ENCODE assay signal across 32 cellular contexts in the genomic region with DNA sequence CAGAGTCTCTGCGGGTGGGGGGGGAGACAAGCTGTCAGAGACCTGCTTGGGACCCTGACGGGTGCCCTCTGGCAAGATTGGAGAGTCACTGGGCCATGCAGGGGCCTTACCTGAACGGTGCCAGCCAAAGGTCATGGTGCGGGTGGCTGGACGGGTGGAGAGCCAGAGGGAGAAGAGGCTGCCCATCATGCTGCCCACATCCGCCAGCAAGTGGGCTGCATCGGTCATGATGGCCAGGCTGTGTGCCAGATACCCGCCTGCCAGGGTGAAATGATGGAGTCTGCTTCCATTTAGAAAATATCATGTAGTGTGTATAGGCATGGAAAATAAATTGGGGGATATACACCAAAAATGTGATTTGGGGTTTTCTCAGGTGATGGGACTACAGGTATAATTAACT. TPM values are rescaled to one million over a fixed set of nuclear protein-coding genes. Genes with fewer than 3 reads are reported as not detected.
"Had no signal": no experiment of that assay in that cellular context is flagged by ENCODE, and none has a peak within 500 bp of the region (broad histone marks: within the 10 kb centered on the region; RNA-seq: fewer than 3 reads in every experiment).

No MANE protein-coding gene starts in this region.

- H3K27ac Mint-ChIP-seq: stimulated activated effector memory CD8-positive, alpha-beta T cell treated with anti-CD3 and anti-CD28 coated beads, Interleukin-12 subunit alpha, Interleukin-12 subunit beta, amount 100 ng/mL, for 72 hours; stimulated activated memory B cell treated with anti-CD40 and anti-IgM and Interleukin-4, amounts not matched to agents 10 μg/mL and 1 μg/mL and 100 μg/mL, for 72 hours; stimulated activated naive B cell treated with anti-CD40 and anti-IgM and Interleukin-4, amounts not matched to agents 10 μg/mL and 1 μg/mL and 100 μg/mL, for 72 hours; stimulated activated naive CD8-positive, alpha-beta T cell treated with anti-CD3 and anti-CD28 coated beads, Interleukin-15, amount 100 ng/mL, for 72 hours; stimulated activated naive CD8-positive, alpha-beta T cell treated with anti-CD3 and anti-CD28 coated beads, Interleukin-15, Interleukin-2, amounts not matched to agents 100 ng/mL and 50 ng/mL, for 24 hours; type B pancreatic cell had no signal

- H3K36me3 ChIP-seq: stomach, suprapubic skin, thoracic aorta, thyroid gland, tibial artery, tibial nerve, transverse colon, upper lobe of left lung, upper lobe of right lung, uterus, vagina had no signal

- H3K27ac ChIP-seq: stomach, suprapubic skin, testis, thoracic aorta, thyroid gland, tibial artery, tibial nerve, transverse colon, upper lobe of left lung, upper lobe of right lung, uterus, vagina had no signal

- H3K4me3 Mint-ChIP-seq: stimulated activated effector memory CD8-positive, alpha-beta T cell treated with anti-CD3 and anti-CD28 coated beads, Interleukin-12 subunit alpha, Interleukin-12 subunit beta, amount 100 ng/mL, for 72 hours; stimulated activated memory B cell treated with anti-CD40 and anti-IgM and Interleukin-4, amounts not matched to agents 10 μg/mL and 1 μg/mL and 100 μg/mL, for 72 hours; stimulated activated naive B cell treated with anti-CD40 and anti-IgM and Interleukin-4, amounts not matched to agents 10 μg/mL and 1 μg/mL and 100 μg/mL, for 72 hours; stimulated activated naive CD8-positive, alpha-beta T cell treated with anti-CD3 and anti-CD28 coated beads, Interleukin-15, amount 100 ng/mL, for 72 hours; stimulated activated naive CD8-positive, alpha-beta T cell treated with anti-CD3 and anti-CD28 coated beads, Interleukin-15, Interleukin-2, amounts not matched to agents 100 ng/mL and 50 ng/mL, for 24 hours; type B pancreatic cell had no signal

- H3K27me3 ChIP-seq: testis had no signal

- H3K9me3 ChIP-seq: stomach, suprapubic skin, testis, thoracic aorta, thyroid gland, tibial artery, tibial nerve, transverse colon, upper lobe of left lung, upper lobe of right lung, uterus, vagina had no signal

- H3K4me3 ChIP-seq: stomach, suprapubic skin, testis, thoracic aorta, thyroid gland, tibial artery, tibial nerve, transverse colon, upper lobe of left lung, upper lobe of right lung, uterus, vagina had no signal

- H3K36me3 Mint-ChIP-seq: stimulated activated memory B cell treated with anti-CD40 and anti-IgM and Interleukin-4, amounts not matched to agents 10 μg/mL and 1 μg/mL and 100 μg/mL, for 72 hours had no signal

- H3K9me3 Mint-ChIP-seq: stimulated activated effector memory CD8-positive, alpha-beta T cell treated with anti-CD3 and anti-CD28 coated beads, Interleukin-12 subunit alpha, Interleukin-12 subunit beta, amount 100 ng/mL, for 72 hours; stimulated activated memory B cell treated with anti-CD40 and anti-IgM and Interleukin-4, amounts not matched to agents 10 μg/mL and 1 μg/mL and 100 μg/mL, for 72 hours; stimulated activated naive B cell treated with anti-CD40 and anti-IgM and Interleukin-4, amounts not matched to agents 10 μg/mL and 1 μg/mL and 100 μg/mL, for 72 hours; stimulated activated naive CD8-positive, alpha-beta T cell treated with anti-CD3 and anti-CD28 coated beads, Interleukin-15, amount 100 ng/mL, for 72 hours; stimulated activated naive CD8-positive, alpha-beta T cell treated with anti-CD3 and anti-CD28 coated beads, Interleukin-15, Interleukin-2, amounts not matched to agents 100 ng/mL and 50 ng/mL, for 24 hours; type B pancreatic cell had no signal

- ATAC-seq: stimulated activated effector memory CD8-positive, alpha-beta T cell treated with anti-CD3 and anti-CD28 coated beads, Interleukin-12 subunit alpha, Interleukin-12 subunit beta, amount 100 ng/mL, for 72 hours; stimulated activated memory B cell treated with anti-CD40 and anti-IgM and Interleukin-4, amounts not matched to agents 10 μg/mL and 1 μg/mL and 100 μg/mL, for 72 hours; stimulated activated naive B cell treated with anti-CD40 and anti-IgM and Interleukin-4, amounts not matched to agents 10 μg/mL and 1 μg/mL and 100 μg/mL, for 72 hours; stimulated activated naive CD8-positive, alpha-beta T cell treated with anti-CD3 and anti-CD28 coated beads, Interleukin-15, amount 100 ng/mL, for 72 hours; stimulated activated naive CD8-positive, alpha-beta T cell treated with anti-CD3 and anti-CD28 coated beads, Interleukin-15, Interleukin-2, amounts not matched to agents 100 U/mL and 50 U/mL, for 24 hours; upper lobe of right lung had no signal

- DNase-seq: stimulated activated CD4-positive, alpha-beta T cell treated with anti-CD3 and anti-CD28 coated beads, Interleukin-2, amount 100 ng/mL, for 48 hours; stimulated activated CD4-positive, alpha-beta T cell treated with anti-CD3 and anti-CD28 coated beads, Interleukin-4, amount 100 ng/mL, for 1 hour; stimulated activated CD4-positive, alpha-beta T cell treated with anti-CD3 and anti-CD28 coated beads, Interleukin-4, amount 100 ng/mL, for 24 hours; stimulated activated CD4-positive, alpha-beta T cell treated with anti-CD3 and anti-CD28 coated beads, Interleukin-4, amount 100 ng/mL, for 4 hours; stimulated activated CD8-positive, alpha-beta memory T cell treated with anti-CD3 and anti-CD28 coated beads, Interleukin-4, amount 100 ng/mL, for 48 hours; stimulated activated naive B cell treated with anti-CD40 and anti-IgM and Interleukin-4, amounts not matched to agents 10 μg/mL and 1 μg/mL and 100 μg/mL, for 72 hours; stimulated activated naive CD4-positive, alpha-beta T cell; stimulated activated naive CD4-positive, alpha-beta T cell treated with Interleukin-2 at 50 U/mL for 16 hours; stimulated activated naive CD8-positive, alpha-beta T cell treated with anti-CD3 and anti-CD28 coated beads, Interleukin-15, amount 100 ng/mL, for 72 hours; stimulated activated naive CD8-positive, alpha-beta T cell treated with anti-CD3 and anti-CD28 coated beads, Interleukin-15, Interleukin-2, amounts not matched to agents 100 U/mL and 50 U/mL, for 24 hours; stomach; substantia nigra; testis; thyroid gland; tibial artery; transverse colon; trophoblast cell; upper lobe of left lung; upper lobe of right lung; uterus had no signal

RNA-seq across cellular contexts. Expression of a gene that starts 4.8 kb away (rescaled TPM):
- total RNA-seq: stomach, subcutaneous adipose tissue, suprapubic skin, ureter had no signal
- polyA plus RNA-seq: stomach had no signal

RNA-seq across cellular contexts. Expression of a gene that starts 17.2 kb away (rescaled TPM):
- total RNA-seq: stomach, suprapubic skin, temporal lobe, transverse colon, upper lobe of left lung, upper lobe of right lung, ureter had no signal
- polyA plus RNA-seq: stomach, urinary bladder had no signal

RNA-seq across cellular contexts. Expression of a gene that starts 24.2 kb away (rescaled TPM):
- total RNA-seq: suprapubic skin, temporal lobe, upper lobe of right lung had no signal
